In genomic region chr17:42252528-42253172, GRCh38 we compare ENCODE assay signal across 13 cellular contexts. TPM values are rescaled to one million over a fixed set of nuclear protein-coding genes. Genes with fewer than 3 reads are reported as not detected.
DNase-seq lines count a peak whose midpoint lies in the region; ATAC-seq, FAIRE-seq and TF ChIP-seq lines count a peak whose summit lies in the region.
"Had no signal": no experiment of that assay in that cellular context is flagged by ENCODE, and none has a peak within 500 bp of the region (broad histone marks: within the 10 kb centered on the region; RNA-seq: fewer than 3 reads in every experiment).

No MANE protein-coding gene starts in this region.

- peaks cover 13% of the 10 kb centered on the region for H3F3A ChIP-seq in MM.1S (ENCODE audit: insufficient read depth, low read length)

- H3K4me2 ChIP-seq in HCT116 (ENCODE audit: low read length) (peak overlapping the region; percentile 22), MM.1S (ENCODE audit: low read depth, low read length) (no peak overlapping the region)
- H3K4me2 ChIP-seq: GM23338 had no signal

- no peak for TF ChIP-seq POLR2A in HCT116 (IDR thresholded peaks at IDR 0.05; ENCODE audit: borderline replicate concordance, extremely low read depth, insufficient read depth, insufficient read length)

- H3K27me3 ChIP-seq in HCT116 (ENCODE audit: insufficient read depth, low read length) (no peaks in the 10 kb centered on the region), neutrophil (no peaks in the 10 kb centered on the region), MM.1S (replicated peaks; ENCODE audit: insufficient read depth, low read length) (no peaks in the 10 kb centered on the region)
- H3K27me3 ChIP-seq: body of pancreas had no signal

- H3K36me3 ChIP-seq in HCT116 (ENCODE audit: control insufficient read depth in 1 of 2, insufficient read depth in 2 of 2, low read length in 2 of 2) (no peaks in the 10 kb centered on the region), neutrophil (no peaks in the 10 kb centered on the region), MM.1S (replicated peaks; ENCODE audit: insufficient read depth, low read length) (no peaks in the 10 kb centered on the region)

- H3K9me3 ChIP-seq in HCT116 (ENCODE audit: control insufficient read depth in 1 of 2, insufficient read depth in 1 of 2, low read depth in 1 of 2, low read length in 2 of 2) (no peaks in the 10 kb centered on the region), neutrophil (no peaks in the 10 kb centered on the region), MM.1S (replicated peaks; ENCODE audit: insufficient read depth, low read length) (no peaks in the 10 kb centered on the region)
- H3K9me3 ChIP-seq: body of pancreas had no signal

- no peak overlapping the region for H3K4me3 ChIP-seq in HCT116 (replicated peaks in 1 of 2; ENCODE audit: low read depth in 1 of 2, low read length in 2 of 2)
- no peak overlapping the region for H3K4me3 ChIP-seq in neutrophil (ENCODE audit: low read depth in 1 of 2, low read length in 1 of 2)
- H3K4me3 ChIP-seq in MM.1S (ENCODE audit: low read length), result no peak overlapping the region
- H3K4me3 ChIP-seq: body of pancreas, GM23338 had no signal

- H3K27ac ChIP-seq in HCT116 (ENCODE audit: low read depth, low read length), result no peak overlapping the region
- peak overlapping the region; percentile 61 for H3K27ac ChIP-seq in neutrophil
- H3K27ac ChIP-seq in MM.1S (ENCODE audit: low read length), result no peak overlapping the region
- H3K27ac ChIP-seq: body of pancreas had no signal

- H3K4me1 ChIP-seq in HCT116 (ENCODE audit: control insufficient read depth in 1 of 2, insufficient read depth in 2 of 2, low read length in 2 of 2), result peaks cover 19 to 38% of the 10 kb centered on the region in 2 experiments
- H3K4me1 ChIP-seq in neutrophil (ENCODE audit: control insufficient read depth in 1 of 2, insufficient read depth in 1 of 2, low read depth in 1 of 2, low read length in 1 of 2), result peaks cover 99% of the 10 kb centered on the region in 2 experiments
- H3K4me1 ChIP-seq in MM.1S (ENCODE audit: low read length), result peaks cover 12% of the 10 kb centered on the region

- POLR2A ChIA-PET in HCT116 (lab: Charles Lee), result no interaction called here

- H3K9ac ChIP-seq in HCT116 (ENCODE audit: low read length) (no peak overlapping the region), MM.1S (ENCODE audit: low read length) (no peak overlapping the region)

- RAD21 ChIA-PET in HCT116 (lab: Charles Lee; ENCODE audit: low non-redundant PET in 1 of 2, low total read pairs in 2 of 2, uncharacterized antibody in 2 of 2, unreplicated experiment in 2 of 2), result no interaction called here

- H3K9me2 ChIP-seq in HCT116 (ENCODE audit: insufficient read depth), result no peaks in the 10 kb centered on the region
- H3K9me2 ChIP-seq in MM.1S (replicated peaks; ENCODE audit: insufficient read depth, low read length), result no peaks in the 10 kb centered on the region

- no peak for TF ChIP-seq CTCF in HCT116 (IDR thresholded peaks at IDR 0.05 in 2 of 3, conservative IDR thresholded peaks at IDR 0.05 in 1 of 3; ENCODE audit: borderline replicate concordance in 1 of 3, insufficient read depth in 1 of 3, low read depth in 2 of 3, low read length in 2 of 3)
- TF ChIP-seq CTCF in neutrophil (IDR thresholded peaks at IDR 0.05), result no peak
- no peak for TF ChIP-seq CTCF in MM.1S (IDR thresholded peaks at IDR 0.05; ENCODE audit: low read length)

- ATAC-seq in HCT116 (no peak), HG03196 (IDR thresholded peaks at IDR 0.05; ENCODE audit: unreplicated experiment) (no peak)
- ATAC-seq: body of pancreas, GM23338 had no signal

- intact Hi-C loops in HCT116 (cut with micrococcal nuclease), result no loop called here

- no peak for TF ChIP-seq RAD21 in HCT116 (IDR thresholded peaks at IDR 0.05; ENCODE audit: low read depth)

- H3K79me2 ChIP-seq in HCT116 (ENCODE audit: insufficient read depth, low read length) (no peaks in the 10 kb centered on the region), MM.1S (ENCODE audit: low read length) (peaks cover 3% of the 10 kb centered on the region; the same call in 1 of the 2 replicates)

- no peaks in the 10 kb centered on the region for H4K20me1 ChIP-seq in HCT116 (ENCODE audit: insufficient read depth)
- H4K20me1 ChIP-seq in MM.1S (ENCODE audit: insufficient read depth, low read length), result no peaks in the 10 kb centered on the region

- CTCF ChIA-PET in HCT116 (lab: Charles Lee), result interaction anchor here (1.8 kb wide), 1 partner anchor 30 kb away, joined by 6 read pairs; no protein-coding TSS in a partner anchor

- DNase-seq in HCT116 (ENCODE audit: low read depth, low spot score) (no peak), RCC 7860 (ENCODE audit: low spot score) (peak; percentile 11), dermis blood vessel endothelial cell (peak; percentile 78), MM.1S (no peak), GM19238 (ENCODE audit: insufficient read length, low spot score) (no peak), superior temporal gyrus (ENCODE audit: extremely low spot score) (no peak)
- DNase-seq: activated CD4-positive, CD25-positive, alpha-beta regulatory T cell treated with anti-CD3 and anti-CD28 coated beads, Interleukin-2, amount 50 U/mL, for 72 hours; body of pancreas; DND-41; stimulated activated CD4-positive, alpha-beta T cell treated with anti-CD3 and anti-CD28 coated beads, Interleukin-15, amount 100 ng/mL, for 24 hours had no signal

- no TSS peak for BruUV-seq in HCT116 (replicated peaks; lab: Mats Ljungman, UMichigan)

- no peak overlapping the region for H2AFZ ChIP-seq in HCT116 (ENCODE audit: low read depth, low read length, poor library complexity, severe bottlenecking)
- H2AFZ ChIP-seq in MM.1S (ENCODE audit: low read length), result no peak overlapping the region
- H2AFZ ChIP-seq: GM23338 had no signal

- FAIRE-seq in RCC 7860 (lab: Jason Lieb, UNC), result no peak

TF ChIP-seq in HCT116, 20 proteins besides CTCF, POLR2A, EP300 and RAD21:
- TF ChIP-seq REST (IDR thresholded peaks at IDR 0.05; ENCODE audit: low read depth) (no peak), CEBPB (IDR thresholded peaks at IDR 0.05; ENCODE audit: low read depth) (no peak), MAX (IDR thresholded peaks at IDR 0.05) (no peak), FOSL1 (IDR thresholded peaks at IDR 0.05; ENCODE audit: low read depth) (peak; percentile 40), ZBTB33 (IDR thresholded peaks at IDR 0.05; ENCODE audit: extremely low read depth, insufficient replicate concordance, low read length) (no peak), ZNF274 (IDR thresholded peaks at IDR 0.05; ENCODE audit: low read depth, low read length) (no peak)
TF ChIP-seq in HCT116: peak in this region for 1.

RNA-seq across cellular contexts. Expression of gene STAT5B, which starts 23.5 kb away (rescaled TPM):
- total RNA-seq in HCT116 (2021; ENCODE audit: unreplicated experiment), result 7.1 TPM
- 3.4 and 4.0 TPM in 2 replicates for polyA plus RNA-seq in HCT116 (2012)
- total RNA-seq in dermis blood vessel endothelial cell, result 46.3 and 46.8 TPM in 2 replicates

RNA-seq across cellular contexts. Expression of gene STAT5A, which starts 35.6 kb away (rescaled TPM):
- total RNA-seq in HCT116 (2021; ENCODE audit: unreplicated experiment), result 0.91 TPM
- 0.16 and 0.18 TPM in 2 replicates for polyA plus RNA-seq in HCT116 (2012)
- total RNA-seq in dermis blood vessel endothelial cell, result 51.4 and 60.2 TPM in 2 replicates

RNA-seq across cellular contexts. Expression of gene GHDC, which starts 58.4 kb away (rescaled TPM):
- total RNA-seq in HCT116 (2021; ENCODE audit: unreplicated experiment) (13.2 TPM), dermis blood vessel endothelial cell (28.6 and 36.5 TPM in 2 replicates)
- polyA plus RNA-seq in HCT116 (2012), result 12.7 and 14.8 TPM in 2 replicates

Comparison
In these comparisons a context has a peak if more than half of its experiments do, and no peak if none do; other contexts are left out.
1. DNase-seq: peak in RCC 7860 (single experiment) and dermis blood vessel endothelial cell (single experiment); none in HCT116 (single experiment), MM.1S (single experiment), GM19238 (single experiment) and superior temporal gyrus (single experiment).
2. RNA of gene STAT5A, which starts 35.6 kb away (total RNA-seq): 51.4 to 60.2 TPM in dermis blood vessel endothelial cell; 0.91 TPM in HCT116 (single experiment); every median in the first group is over 10 times any median in the second.